In the genomic region with DNA sequence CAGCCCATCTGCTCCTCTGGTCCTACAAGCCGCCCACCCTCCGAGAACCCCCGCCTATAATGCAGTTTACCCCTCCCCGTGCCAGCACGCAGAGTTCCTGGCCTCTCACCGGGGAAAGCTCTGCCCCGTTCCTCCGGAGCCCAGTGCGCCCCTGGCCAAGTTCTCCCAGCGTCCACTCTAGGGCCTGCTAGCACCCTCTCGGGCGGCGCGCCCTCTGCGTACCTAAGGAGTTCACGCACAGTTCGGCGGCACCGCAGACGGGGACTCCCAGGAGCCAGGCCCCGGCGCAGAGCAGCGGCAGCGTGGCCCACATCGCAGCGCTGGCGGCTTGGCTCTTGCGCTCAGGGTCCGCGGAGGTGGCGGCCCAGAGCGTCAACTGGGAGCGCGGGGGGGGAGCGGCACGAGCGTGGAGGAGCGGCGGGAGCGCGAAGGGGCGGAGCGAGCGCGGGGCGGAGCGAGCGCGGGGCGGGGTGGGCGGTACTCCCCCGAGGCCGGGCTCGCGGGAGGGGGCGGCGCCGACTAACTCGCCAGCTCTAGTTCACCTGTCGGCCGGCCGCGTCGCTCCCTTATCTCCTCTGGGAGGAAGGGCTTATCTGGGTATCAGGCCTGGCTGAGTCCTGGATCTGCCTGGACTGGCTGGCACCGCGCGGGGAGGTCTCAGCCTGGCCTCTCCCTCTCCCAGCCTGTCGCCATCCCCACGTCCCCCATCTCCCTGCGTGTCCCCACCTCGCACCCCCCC, we compare ENCODE assay signal across 8 cellular contexts. TPM values are rescaled to one million over a fixed set of nuclear protein-coding genes. Genes with fewer than 3 reads are reported as not detected.
DNase-seq lines count a peak whose midpoint lies in the region; ATAC-seq and TF ChIP-seq lines count a peak whose summit lies in the region.

A gene with protein sequence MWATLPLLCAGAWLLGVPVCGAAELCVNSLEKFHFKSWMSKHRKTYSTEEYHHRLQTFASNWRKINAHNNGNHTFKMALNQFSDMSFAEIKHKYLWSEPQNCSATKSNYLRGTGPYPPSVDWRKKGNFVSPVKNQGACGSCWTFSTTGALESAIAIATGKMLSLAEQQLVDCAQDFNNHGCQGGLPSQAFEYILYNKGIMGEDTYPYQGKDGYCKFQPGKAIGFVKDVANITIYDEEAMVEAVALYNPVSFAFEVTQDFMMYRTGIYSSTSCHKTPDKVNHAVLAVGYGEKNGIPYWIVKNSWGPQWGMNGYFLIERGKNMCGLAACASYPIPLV (minus strand): TSS at position 378 of the 739 bp plus-strand sequence. CDS start 65 bp downstream, at position 313.

- no peaks in the 10 kb centered on the region for H3K36me3 ChIP-seq in KOPT-K1 (ENCODE audit: insufficient read depth, low read length)
- no peaks in the 10 kb centered on the region for H3K36me3 ChIP-seq in SU-DHL-6 (ENCODE audit: low read length)
- H3K36me3 ChIP-seq in prostate gland: no peaks in the 10 kb centered on the region
- no peaks in the 10 kb centered on the region for H3K36me3 ChIP-seq in upper lobe of right lung

- peak within 1 kb of the TSS; percentile 55 for H3K27ac ChIP-seq in KOPT-K1 (ENCODE audit: low read depth, low read length, poor library complexity, severe bottlenecking)
- peak within 1 kb of the TSS; percentile 60 for H3K27ac ChIP-seq in SU-DHL-6 (ENCODE audit: low read depth, low read length)
- peak within 1 kb of the TSS; percentile 68 to 85 for H3K27ac ChIP-seq in prostate gland
- H3K27ac ChIP-seq in upper lobe of right lung: peak within 1 kb of the TSS; percentile 90

- peaks cover 2% of the 10 kb centered on the region for H3K36me3 Mint-ChIP-seq in activated naive CD8-positive, alpha-beta T cell treated with anti-CD3 and anti-CD28 coated beads, Interleukin-2, amount 50 U/mL, for 24 hours (ENCODE audit: low read depth)

- H3K27ac Mint-ChIP-seq in activated naive CD8-positive, alpha-beta T cell treated with anti-CD3 and anti-CD28 coated beads, Interleukin-2, amount 50 U/mL, for 24 hours: peak within 1 kb of the TSS; percentile 27

- WGBS in prostate gland: 0% methylated on average over 26 of the region's 71 CpGs

- peak; percentile 89 for DNase-seq in DMS53 (lab: John Stamatoyannopoulos, UW)
- DNase-seq in activated naive CD8-positive, alpha-beta T cell treated with anti-CD3 and anti-CD28 coated beads, Interleukin-2, amount 50 U/mL, for 24 hours: peak; percentile 74
- peak; percentile 90 for DNase-seq in left ventricle myocardium superior
- DNase-seq in prostate gland (ENCODE audit: low spot score): peak; percentile 82
- peak; percentile 97 for DNase-seq in upper lobe of right lung

- peak; percentile 72 for ATAC-seq in GM21576 (IDR thresholded peaks at IDR 0.05; ENCODE audit: unreplicated experiment)
- ATAC-seq in activated naive CD8-positive, alpha-beta T cell treated with anti-CD3 and anti-CD28 coated beads, Interleukin-2, amount 50 U/mL, for 24 hours: peak; percentile 62
- peak; percentile 97 for ATAC-seq in left ventricle myocardium superior
- ATAC-seq in upper lobe of right lung: peak; percentile 95

- peak within 1 kb of the TSS; percentile 83 for H3K9ac ChIP-seq in SU-DHL-6 (ENCODE audit: low read length)

- peaks cover 15% of the 10 kb centered on the region for H3K27me3 Mint-ChIP-seq in activated naive CD8-positive, alpha-beta T cell treated with anti-CD3 and anti-CD28 coated beads, Interleukin-2, amount 50 U/mL, for 24 hours

- H3K9me3 ChIP-seq in KOPT-K1 (ENCODE audit: insufficient read depth, low read length, poor library complexity, severe bottlenecking) (no peaks in the 10 kb centered on the region), SU-DHL-6 (ENCODE audit: insufficient read depth, low read length) (no peaks in the 10 kb centered on the region), prostate gland (no peaks in the 10 kb centered on the region), upper lobe of right lung (no peaks in the 10 kb centered on the region)

- H3K4me1 ChIP-seq in prostate gland (replicated peaks): no peaks in the 10 kb centered on the region
- H3K4me1 ChIP-seq in upper lobe of right lung: peaks cover 6% of the 10 kb centered on the region

- intact Hi-C loops in left ventricle myocardium superior (cut with micrococcal nuclease) (no loop called here), prostate gland (cut with DNase I) (loop anchor here (5.0 kb wide), 1 partner anchor 33 kb away; no protein-coding TSS in a partner anchor), upper lobe of right lung (cut with DNase I) (no loop called here)

- H3K27me3 ChIP-seq in SU-DHL-6 (ENCODE audit: low read length) (no peaks in the 10 kb centered on the region), prostate gland (replicated peaks; ENCODE audit: insufficient read depth) (no peaks in the 10 kb centered on the region), upper lobe of right lung (no peaks in the 10 kb centered on the region)

- peaks cover 1% of the 10 kb centered on the region for H3K4me1 Mint-ChIP-seq in activated naive CD8-positive, alpha-beta T cell treated with anti-CD3 and anti-CD28 coated beads, Interleukin-2, amount 50 U/mL, for 24 hours

- peak; percentile 98 for TF ChIP-seq POLR2A in prostate gland (IDR thresholded peaks at IDR 0.05)

- TF ChIP-seq CTCF in SU-DHL-6 (IDR thresholded peaks at IDR 0.05; ENCODE audit: insufficient read depth, low read length, poor library complexity, severe bottlenecking) (no peak), prostate gland (IDR thresholded peaks at IDR 0.05) (peak in 1 of 4 experiments; percentile 5), upper lobe of right lung (IDR thresholded peaks at IDR 0.05) (no peak)

- peak within 1 kb of the TSS; percentile 60 for H3K4me2 ChIP-seq in SU-DHL-6 (ENCODE audit: low read depth, low read length, poor library complexity, severe bottlenecking)

- no peaks in the 10 kb centered on the region for H4K20me1 ChIP-seq in SU-DHL-6 (ENCODE audit: low read depth, low read length)

- peak within 1 kb of the TSS; percentile 74 for H3K4me3 Mint-ChIP-seq in activated naive CD8-positive, alpha-beta T cell treated with anti-CD3 and anti-CD28 coated beads, Interleukin-2, amount 50 U/mL, for 24 hours

- no peaks in the 10 kb centered on the region for H3K9me3 Mint-ChIP-seq in activated naive CD8-positive, alpha-beta T cell treated with anti-CD3 and anti-CD28 coated beads, Interleukin-2, amount 50 U/mL, for 24 hours

- H3K4me3 ChIP-seq in SU-DHL-6 (ENCODE audit: insufficient read depth, low read length, poor library complexity, severe bottlenecking) (peak within 1 kb of the TSS; percentile 71), prostate gland (peak within 1 kb of the TSS; percentile 54 to 66), upper lobe of right lung (peak within 1 kb of the TSS; percentile 85)

- peaks cover 11% of the 10 kb centered on the region for H3F3A ChIP-seq in SU-DHL-6 (ENCODE audit: insufficient read depth)

- peaks cover 26% of the 10 kb centered on the region; the same call in 1 of the 2 replicates for H3K79me2 ChIP-seq in SU-DHL-6 (ENCODE audit: insufficient read depth, low read length)

- H2AFZ ChIP-seq in SU-DHL-6 (ENCODE audit: low read depth, low read length, severe bottlenecking): peak within 1 kb of the TSS; percentile 68

- H3K9me2 ChIP-seq in SU-DHL-6 (replicated peaks; ENCODE audit: insufficient read depth, low read length): no peaks in the 10 kb centered on the region

RNA-seq across cellular contexts. Expression of the gene that starts here (rescaled TPM):
- total RNA-seq in left ventricle myocardium superior (72.3 TPM), prostate gland (100 to 1,000 TPM; 257 to 415 TPM), upper lobe of right lung (1,018 TPM)

Comparison
In these comparisons a context has a peak if more than half of its experiments do, and no peak if none do; other contexts are left out.
1. Peak in every context shown above with its lines: DNase-seq, ATAC-seq, H3K4me3 ChIP-seq and H3K27ac ChIP-seq.